ENCODE assay signal across 16 cellular contexts in genomic region chr1:169779970-169780369, GRCh38. TPM values are rescaled to one million over a fixed set of nuclear protein-coding genes. Genes with fewer than 3 reads are reported as not detected.
DNase-seq lines count a peak whose midpoint lies in the region; FAIRE-seq and TF ChIP-seq lines count a peak whose summit lies in the region.
"Had no signal": no experiment of that assay in that cellular context is flagged by ENCODE, and none has a peak within 500 bp of the region (broad histone marks: within the 10 kb centered on the region; RNA-seq: fewer than 3 reads in every experiment).

No MANE protein-coding gene starts in this region.

- H3K27ac ChIP-seq in ascending aorta (peak overlapping the region in 1 of 2 donors; percentile 42), tibial nerve (no peak overlapping the region)

- TF ChIP-seq CTCF in ascending aorta (IDR thresholded peaks at IDR 0.05) (no peak), tibial nerve (IDR thresholded peaks at IDR 0.05) (no peak), D721Med (IDR thresholded peaks at IDR 0.05; ENCODE audit: insufficient read depth, missing control alignments) (no peak)

- peaks cover 5% of the 10 kb centered on the region; the same call in 1 of the 2 replicates for H3K9me3 ChIP-seq in MG63
- no peaks in the 10 kb centered on the region for H3K9me3 ChIP-seq in ascending aorta
- H3K9me3 ChIP-seq in tibial nerve: no peaks in the 10 kb centered on the region

- DNase-seq in COR-L47 (lab: John Stamatoyannopoulos, UW): peak; percentile 3
- peak; percentile 94 for DNase-seq in MG63
- DNase-seq in brain pericyte (ENCODE audit: low read depth, low spot score): peak; percentile 84
- DNase-seq in lung microvascular endothelial cell (ENCODE audit: low read depth in 2 of 2): peak; percentile 55 to 93
- DNase-seq in ascending aorta (ENCODE audit: low spot score in 2 of 2): no peak
- DNase-seq in tibial nerve (ENCODE audit: low spot score in 2 of 2): no peak
- no peak for DNase-seq in D721Med (ENCODE audit: insufficient read length, low spot score)
- DNase-seq in NCI-H1436 treated with DMSO at 0.1 percent for 48 hours (lab: John Stamatoyannopoulos, UW): no peak
- DNase-seq: activated CD4-positive, alpha-beta memory T cell treated with anti-CD3 and anti-CD28 coated beads for 36 hours; activated effector memory CD4-positive, alpha-beta T cell treated with anti-CD3 and anti-CD28 coated beads, Interleukin-2, amount 50 U/mL, for 16 hours; central memory CD4-positive, alpha-beta T cell; DMS53; midbrain; MM.1S; NCI-H2171 treated with DMSO at 0.1 percent for 48 hours had no signal

- 12 to 22% methylated on average over 4 of the region's 4 CpGs for WGBS in tibial nerve, 2 donors

- intact Hi-C loops in ascending aorta (cut with DNase I): no loop called here

- no peak for FAIRE-seq in D721Med (lab: Jason Lieb, UNC)
- FAIRE-seq: GM12878 had no signal

- no peak for TF ChIP-seq POLR2A in tibial nerve (IDR thresholded peaks at IDR 0.05)

- H3K4me1 ChIP-seq in ascending aorta (no peaks in the 10 kb centered on the region), tibial nerve (peaks cover 0 to 21% (median 2%) of the 10 kb centered on the region in 4 donors)

- TF ChIP-seq EP300 in tibial nerve (IDR thresholded peaks at IDR 0.05): no peak

- H3K36me3 ChIP-seq in MG63: no peaks in the 10 kb centered on the region
- no peaks in the 10 kb centered on the region for H3K36me3 ChIP-seq in ascending aorta
- peaks cover 0 to 2% (median 0%) of the 10 kb centered on the region in 3 donors for H3K36me3 ChIP-seq in tibial nerve

- H3K4me3 ChIP-seq in MG63 (no peak overlapping the region), ascending aorta (no peak overlapping the region), tibial nerve (no peak overlapping the region)
- H3K4me3 ChIP-seq: GM12878 had no signal

- H3K27me3 ChIP-seq in MG63 (no peaks in the 10 kb centered on the region), ascending aorta (no peaks in the 10 kb centered on the region), tibial nerve (no peaks in the 10 kb centered on the region)

RNA-seq across cellular contexts. Expression of gene METTL18, which starts 14.7 kb away (rescaled TPM):
- total RNA-seq in MG63 (2014; rRNA removed; shearing (Covaris generic); ENCODE audit: low replicate concordance): 11.0 and 27.3 TPM in 2 replicates
- total RNA-seq in lung microvascular endothelial cell (5.0 and 6.2 TPM in 2 replicates), ascending aorta (19.2 TPM), tibial nerve (1 to 10 TPM; 4.2 to 9.0 (median 6.0) TPM)

RNA-seq across cellular contexts. Expression of gene SELE, which starts 46.1 kb away (rescaled TPM):
- total RNA-seq in MG63 (2014; rRNA removed; shearing (Covaris generic); ENCODE audit: low replicate concordance): not detected in 2 replicates
- total RNA-seq in lung microvascular endothelial cell (2.6 and 5.0 TPM in 2 replicates), ascending aorta (9.0 TPM), tibial nerve (1 to 10 TPM in 2 of 4 donors, under 1 TPM in 2; 0.21 to 6.8 (median 1.9) TPM)
- total RNA-seq: activated CD4-positive, alpha-beta memory T cell treated with anti-CD3 and anti-CD28 coated beads for 36 hours; GM12878 had no signal

Comparison
In these comparisons a context has a peak if more than half of its experiments do, and no peak if none do; other contexts are left out.
1. DNase-seq: peak in COR-L47 (single experiment), MG63 (single experiment), brain pericyte (single experiment) and lung microvascular endothelial cell (2 of 2); none in ascending aorta (0 of 2), tibial nerve (0 of 2), D721Med (single experiment) and NCI-H1436 treated with DMSO at 0.1 percent for 48 hours (single experiment).